In genomic region chr15:52709172-52709979, GRCh38 we compare ENCODE assay signal across 8 cellular contexts. TPM values are rescaled to one million over a fixed set of nuclear protein-coding genes. Genes with fewer than 3 reads are reported as not detected.
DNase-seq lines count a peak whose midpoint lies in the region; ATAC-seq and TF ChIP-seq lines count a peak whose summit lies in the region.

No MANE protein-coding gene starts in this region.

- no peaks in the 10 kb centered on the region for H3K9me3 ChIP-seq in sigmoid colon

- no peaks in the 10 kb centered on the region for H3K4me1 ChIP-seq in sigmoid colon

- WGBS in sigmoid colon, 2 donors, result 17 to 59% methylated on average over 10 of the region's 10 CpGs

- H3K4me3 ChIP-seq in H7 (ENCODE audit: insufficient read depth, low read depth, low read length), result peak overlapping the region; percentile 25; the same call in 1 of the 2 replicates
- H3K4me3 ChIP-seq in NB4 (ENCODE audit: low read depth, low read length), result no peak overlapping the region
- no peak overlapping the region for H3K4me3 ChIP-seq in sigmoid colon

- TF ChIP-seq POLR2A in NB4 (IDR thresholded peaks at IDR 0.05; ENCODE audit: extremely low read depth, insufficient read length), result no peak
- no peak for TF ChIP-seq POLR2A in sigmoid colon (IDR thresholded peaks at IDR 0.05)

- peak; percentile 78 for ATAC-seq in GM18519 (IDR thresholded peaks at IDR 0.05; ENCODE audit: low FRiP score, unreplicated experiment)

- DNase-seq in H7 (peak; percentile 57), NB4 (ENCODE audit: low read depth) (peak; percentile 38), islet precursor cell (peak; percentile 92), NCI-H2171 treated with DMSO at 0.1 percent for 48 hours (lab: John Stamatoyannopoulos, UW) (no peak), sigmoid colon (no peak), EL (no peak)
- no peak for DNase-seq in stimulated activated CD4-positive, alpha-beta T cell treated with anti-CD3 and anti-CD28 coated beads, Interleukin-2, amount 100 ng/mL, for 48 hours

- no peaks in the 10 kb centered on the region for H3K36me3 ChIP-seq in H7 (replicated peaks; ENCODE audit: control insufficient read depth, insufficient read depth, low read length)
- no peaks in the 10 kb centered on the region for H3K36me3 ChIP-seq in sigmoid colon

- no peak overlapping the region for H3K27ac ChIP-seq in sigmoid colon

- H3K27me3 ChIP-seq in H7 (ENCODE audit: control insufficient read depth, insufficient read depth, low read length) (no peaks in the 10 kb centered on the region), sigmoid colon (no peaks in the 10 kb centered on the region)

- TF ChIP-seq CTCF in NB4 (IDR thresholded peaks at IDR 0.05; ENCODE audit: low read depth, low read length), result no peak
- no peak for TF ChIP-seq CTCF in sigmoid colon (IDR thresholded peaks at IDR 0.05)

- intact Hi-C loops in sigmoid colon (cut with DNase I), result no loop called here

- no peak for TF ChIP-seq EP300 in sigmoid colon (IDR thresholded peaks at IDR 0.05)

RNA-seq across cellular contexts. Expression of gene ATOSA, which starts 30.2 kb away (rescaled TPM):
- 3.7 and 6.2 TPM in 2 replicates for total RNA-seq in H7 (2014; rRNA removed; shearing (Covaris generic))
- 10 to 100 TPM; 50.1 to 90.3 (median 82.2) TPM for total RNA-seq in sigmoid colon
- 10 to 100 TPM; 21.0 to 26.1 (median 25.5) TPM for polyA plus RNA-seq in sigmoid colon

Comparison
In these comparisons a context has a peak if more than half of its experiments do, and no peak if none do; other contexts are left out.
1. DNase-seq: peak in H7 (single experiment), NB4 (single experiment) and islet precursor cell (single experiment); none in stimulated activated CD4-positive, alpha-beta T cell treated with anti-CD3 and anti-CD28 coated beads, Interleukin-2, amount 100 ng/mL, for 48 hours (0 of 2), NCI-H2171 treated with DMSO at 0.1 percent for 48 hours (single experiment), sigmoid colon (single experiment) and EL (single experiment).